8 cellular contexts compared by ENCODE assay signal in genomic region chr17:9768381-9768934, GRCh38. TPM values are rescaled to one million over a fixed set of nuclear protein-coding genes. Genes with fewer than 3 reads are reported as not detected.
DNase-seq lines count a peak whose midpoint lies in the region; ATAC-seq and TF ChIP-seq lines count a peak whose summit lies in the region.

No MANE protein-coding gene starts in this region.

- DNase-seq in NCI-H2107 treated with DMSO at 0.1 percent for 48 hours (lab: John Stamatoyannopoulos, UW; ENCODE audit: unreplicated experiment) (peak; percentile 2), NCI-H2107 (lab: John Stamatoyannopoulos, UW) (no peak), MM.1S (no peak), astrocyte of the spinal cord (ENCODE audit: low read depth, low spot score) (peak; percentile 33), left kidney (ENCODE audit: low read depth, low spot score) (peak; percentile 57), DMS153 (lab: John Stamatoyannopoulos, UW) (no peak), T-cell (no peak)
- no peak for DNase-seq in effector CD8-positive, alpha-beta T cell (lab: John Stamatoyannopoulos, UW)

- H3K9me3 Mint-ChIP-seq in T-cell: no peaks in the 10 kb centered on the region

- ATAC-seq in T-cell (replicated peaks in 1 of 4): no peak

- H3K9ac ChIP-seq in MM.1S (ENCODE audit: low read length): no peak overlapping the region

- no peak overlapping the region for H3K4me2 ChIP-seq in MM.1S (ENCODE audit: low read depth, low read length)

- no peaks in the 10 kb centered on the region for H3K36me3 Mint-ChIP-seq in T-cell

- no peak overlapping the region for H2AFZ ChIP-seq in MM.1S (ENCODE audit: low read length)

- H3K9me3 ChIP-seq in MM.1S (replicated peaks; ENCODE audit: insufficient read depth, low read length): no peaks in the 10 kb centered on the region

- H4K20me1 ChIP-seq in MM.1S (ENCODE audit: insufficient read depth, low read length): no peaks in the 10 kb centered on the region

- H3K4me3 Mint-ChIP-seq in T-cell: no peak overlapping the region

- H3K4me1 Mint-ChIP-seq in T-cell: no peaks in the 10 kb centered on the region

- no peaks in the 10 kb centered on the region for H3K4me1 ChIP-seq in MM.1S (ENCODE audit: low read length)

- H3K9me2 ChIP-seq in MM.1S (replicated peaks; ENCODE audit: insufficient read depth, low read length): no peaks in the 10 kb centered on the region

- H3K4me3 ChIP-seq in MM.1S (ENCODE audit: low read length) (no peak overlapping the region), astrocyte of the spinal cord (ENCODE audit: low read depth, low read length) (no peak overlapping the region)

- no peaks in the 10 kb centered on the region; the same call in 1 of the 2 replicates for H3K27me3 ChIP-seq in MM.1S (replicated peaks; ENCODE audit: insufficient read depth, low read length)

- H3K36me3 ChIP-seq in MM.1S (replicated peaks; ENCODE audit: insufficient read depth, low read length): no peaks in the 10 kb centered on the region

- POLR2A ChIA-PET in T-cell (lab: Charles Lee): no interaction called here

- H3K27ac ChIP-seq in MM.1S (ENCODE audit: low read length): no peak overlapping the region

- CTCF ChIA-PET in T-cell (lab: Charles Lee): interaction anchor here in 1 of 2 donors (1.0 kb wide), 1 partner anchor 11 kb away, joined by 3 read pairs; no protein-coding TSS in a partner anchor

- H3K27me3 Mint-ChIP-seq in T-cell: peaks cover 9 to 13% of the 10 kb centered on the region in 2 donors

- in situ Hi-C loops in astrocyte of the spinal cord (cut with HindIII; ENCODE audit: low sequenced_read_pairs): no loop called here

- no peaks in the 10 kb centered on the region for H3K79me2 ChIP-seq in MM.1S (ENCODE audit: low read length)

- no peaks in the 10 kb centered on the region for H3F3A ChIP-seq in MM.1S (ENCODE audit: insufficient read depth, low read length)

- no peak overlapping the region for H3K27ac Mint-ChIP-seq in T-cell

- peak; percentile 22 for TF ChIP-seq CTCF in MM.1S (IDR thresholded peaks at IDR 0.05; ENCODE audit: low read length)
- peak; percentile 25 for TF ChIP-seq CTCF in astrocyte of the spinal cord (IDR thresholded peaks at IDR 0.05; ENCODE audit: low read depth, low read length)

RNA-seq across cellular contexts. Expression of gene DHRS7C, which starts 22.9 kb away (rescaled TPM):
- total RNA-seq in T-cell: not detected

RNA-seq across cellular contexts. Expression of gene GSG1L2, which starts 53.4 kb away (rescaled TPM):
- total RNA-seq in T-cell: not detected

RNA-seq across cellular contexts. Expression of gene GLP2R, which starts 57.3 kb away (rescaled TPM):
- not detected for total RNA-seq in T-cell

Comparison
In these comparisons a context has a peak if more than half of its experiments do, and no peak if none do; other contexts are left out.
1. DNase-seq: peak in NCI-H2107 treated with DMSO at 0.1 percent for 48 hours (single experiment), astrocyte of the spinal cord (single experiment) and left kidney (single experiment); none in NCI-H2107 (single experiment), MM.1S (single experiment), effector CD8-positive, alpha-beta T cell (single experiment), DMS153 (single experiment) and T-cell (0 of 34).